ENCODE assay signal across 20 cellular contexts in genomic region chr5:1788828-1789227, GRCh38. TPM values are rescaled to one million over a fixed set of nuclear protein-coding genes. Genes with fewer than 3 reads are reported as not detected.
DNase-seq lines count a peak whose midpoint lies in the region; ATAC-seq, FAIRE-seq and TF ChIP-seq lines count a peak whose summit lies in the region.
"Had no signal": no experiment of that assay in that cellular context is flagged by ENCODE, and none has a peak within 500 bp of the region (broad histone marks: within the 10 kb centered on the region; RNA-seq: fewer than 3 reads in every experiment).

No MANE protein-coding gene starts in this region.

- no peak for TF ChIP-seq CTCF in natural killer cell (IDR thresholded peaks at IDR 0.05)
- no peak for TF ChIP-seq CTCF in RWPE1 (conservative IDR thresholded peaks at IDR 0.05; ENCODE audit: low read depth)
- no peak for TF ChIP-seq CTCF in HepG2 (CRISPR knock-in tag; IDR thresholded peaks at IDR 0.05)
- no peak for TF ChIP-seq CTCF in mucosa of descending colon (IDR thresholded peaks at IDR 0.05)

- no peaks in the 10 kb centered on the region for H3K9me3 ChIP-seq in HepG2 (ENCODE audit: low read length)
- H3K9me3 ChIP-seq in mucosa of descending colon = no peaks in the 10 kb centered on the region
- H3K9me3 ChIP-seq: Caco-2, esophagus squamous epithelium, neutrophil, SJCRH30, thyroid gland had no signal

- intact Hi-C loops in natural killer cell (cut with micrococcal nuclease) = no loop called here
- intact Hi-C loops in HepG2 (cut with micrococcal nuclease; ENCODE audit: unreplicated experiment) = no loop called here
- intact Hi-C loops in mucosa of descending colon (cut with DNase I, micrococcal nuclease) = no loop called here

- 16% methylated on average over 15 of the region's 15 CpGs for WGBS in HepG2 (ENCODE audit: low lambda C conversion rate)

- no peak for FAIRE-seq in HepG2 (lab: Jason Lieb, UNC)

- no peak overlapping the region for H3K27ac Mint-ChIP-seq in natural killer cell treated with Interleukin-12 subunit alpha and Interleukin-12 subunit beta and Interleukin-15 and Interleukin-18, amount 100 ng/mL, for 72 hours
- H3K27ac Mint-ChIP-seq in natural killer cell = no peak overlapping the region

- CTCF ChIA-PET in RWPE1 (lab: Yijun Ruan, JAX) (interaction anchor here (0.5 kb wide), 1 partner anchor 194 kb away, joined by 4 read pairs; no protein-coding TSS in a partner anchor), HepG2 (lab: Yijun Ruan, JAX; ENCODE audit: low intra/inter-chr PET ratio, low total read pairs) (no interaction called here)

- H3K79me2 ChIP-seq in HepG2 (ENCODE audit: insufficient read depth, low read length) = no peaks in the 10 kb centered on the region

- DNase-seq in natural killer cell treated with Interleukin-12 subunit alpha and Interleukin-12 subunit beta and Interleukin-15 and Interleukin-18, amount 100 ng/mL, for 72 hours (ENCODE audit: low spot score) = peak; percentile 41
- no peak for DNase-seq in natural killer cell
- DNase-seq in RWPE1 (ENCODE audit: low spot score) = no peak
- DNase-seq in HepG2 (ENCODE audit: low spot score) = peak; percentile 10
- DNase-seq in mucosa of descending colon = no peak
- no peak for DNase-seq in DMS53 treated with DMSO at 0.1 percent for 48 hours (lab: John Stamatoyannopoulos, UW; ENCODE audit: unreplicated experiment)
- DNase-seq: activated naive CD4-positive, alpha-beta T cell; AML-193; effector memory CD8-positive, alpha-beta T cell; esophagus squamous epithelium; NCI-H1048; NCI-H2081; NCI-H524; thyroid gland had no signal

- H3K36me3 Mint-ChIP-seq in natural killer cell treated with Interleukin-12 subunit alpha and Interleukin-12 subunit beta and Interleukin-15 and Interleukin-18, amount 100 ng/mL, for 72 hours = no peaks in the 10 kb centered on the region
- no peaks in the 10 kb centered on the region for H3K36me3 Mint-ChIP-seq in natural killer cell

- no peaks in the 10 kb centered on the region for H3K36me3 ChIP-seq in HepG2 (replicated peaks in 1 of 2; ENCODE audit: control insufficient read depth in 1 of 2, insufficient read depth in 2 of 2, low read length in 2 of 2)
- H3K36me3 ChIP-seq in mucosa of descending colon (ENCODE audit: low read depth) = no peaks in the 10 kb centered on the region
- H3K36me3 ChIP-seq: esophagus squamous epithelium, neutrophil, SJCRH30, thyroid gland had no signal

- H4K20me1 ChIP-seq in HepG2 (ENCODE audit: insufficient read depth, low read length) = no peaks in the 10 kb centered on the region

- peaks cover 4% of the 10 kb centered on the region for H3K9me3 Mint-ChIP-seq in natural killer cell treated with Interleukin-12 subunit alpha and Interleukin-12 subunit beta and Interleukin-15 and Interleukin-18, amount 100 ng/mL, for 72 hours
- H3K9me3 Mint-ChIP-seq in natural killer cell = no peaks in the 10 kb centered on the region
- H3K9me3 Mint-ChIP-seq: effector memory CD8-positive, alpha-beta T cell; stimulated activated effector memory CD8-positive, alpha-beta T cell treated with anti-CD3 and anti-CD28 coated beads, Interleukin-12 subunit alpha, Interleukin-12 subunit beta, amount 100 ng/mL, for 72 hours had no signal

- H3K9ac ChIP-seq in HepG2 (ENCODE audit: insufficient read depth, low read depth, low read length) = no peak overlapping the region
- H3K9ac ChIP-seq: KMS-11 had no signal

- no peak for TF ChIP-seq POLR2A in HepG2 (IDR thresholded peaks at IDR 0.05; ENCODE audit: insufficient read depth in 1 of 2, low read depth in 2 of 2, low read length in 2 of 2)

- POLR2A ChIA-PET in RWPE1 (lab: Yijun Ruan, JAX; ENCODE audit: low non-redundant PET) (no interaction called here), HepG2 (lab: Yijun Ruan, JAX) (interaction anchor here (1.3 kb wide), 1 partner anchor 12 kb away, joined by 3 read pairs; no protein-coding TSS in a partner anchor)

- no peak overlapping the region for H2AFZ ChIP-seq in HepG2 (ENCODE audit: low read length)

- TF ChIP-seq RAD21 in HepG2 (CRISPR knock-in tag; IDR thresholded peaks at IDR 0.05) = no peak

- no TSS peak for BruUV-seq in HepG2 (replicated peaks; lab: Mats Ljungman, UMichigan)

- H3K27ac ChIP-seq in RWPE1 (peak overlapping the region; percentile 26), HepG2 (ENCODE audit: extremely low read length, insufficient read depth, low read length) (no peak overlapping the region)
- H3K27ac ChIP-seq: esophagus squamous epithelium, KMS-11, neutrophil, thyroid gland had no signal

- peaks cover 18% of the 10 kb centered on the region for H3K4me1 ChIP-seq in HepG2 (ENCODE audit: insufficient read depth, low read length)
- H3K4me1 ChIP-seq in mucosa of descending colon (ENCODE audit: low read depth) = no peaks in the 10 kb centered on the region
- H3K4me1 ChIP-seq: Caco-2, thyroid gland had no signal

- H3K4me1 Mint-ChIP-seq in natural killer cell treated with Interleukin-12 subunit alpha and Interleukin-12 subunit beta and Interleukin-15 and Interleukin-18, amount 100 ng/mL, for 72 hours (ENCODE audit: low read depth in 2 of 2) = peaks cover 21 to 28% of the 10 kb centered on the region in 2 donors
- H3K4me1 Mint-ChIP-seq in natural killer cell = peaks cover 16 to 28% of the 10 kb centered on the region in 2 donors

- peak overlapping the region; percentile 21 for H3K4me2 ChIP-seq in HepG2 (ENCODE audit: low read depth, low read length)
- H3K4me2 ChIP-seq: KMS-11 had no signal

- no peak overlapping the region for H3K4me3 Mint-ChIP-seq in natural killer cell treated with Interleukin-12 subunit alpha and Interleukin-12 subunit beta and Interleukin-15 and Interleukin-18, amount 100 ng/mL, for 72 hours
- no peak overlapping the region for H3K4me3 Mint-ChIP-seq in natural killer cell

- no peak for ATAC-seq in natural killer cell treated with Interleukin-12 subunit alpha and Interleukin-12 subunit beta and Interleukin-15 and Interleukin-18, amount 100 ng/mL, for 72 hours
- ATAC-seq in natural killer cell (no peak), HepG2 (peak; percentile 80), mucosa of descending colon (no peak), HG02623 (IDR thresholded peaks at IDR 0.05; ENCODE audit: unreplicated experiment) (no peak)
- ATAC-seq: effector memory CD8-positive, alpha-beta T cell had no signal

- H3K27me3 Mint-ChIP-seq in natural killer cell treated with Interleukin-12 subunit alpha and Interleukin-12 subunit beta and Interleukin-15 and Interleukin-18, amount 100 ng/mL, for 72 hours = peaks cover 6 to 7% of the 10 kb centered on the region in 2 donors
- H3K27me3 Mint-ChIP-seq in natural killer cell (ENCODE audit: low read depth in 2 of 2) = peaks cover 14 to 15% of the 10 kb centered on the region in 2 donors

- TF ChIP-seq EP300 in HepG2 (IDR thresholded peaks at IDR 0.05; ENCODE audit: low read depth in 2 of 2, low read length in 2 of 2) (no peak), HepG2 (CRISPR knock-in tag; IDR thresholded peaks at IDR 0.05; ENCODE audit: borderline replicate concordance) (no peak)

- in situ Hi-C loops in HepG2 (cut with HindIII; ENCODE audit: extremely low pct_ligation_motif_present, low pct_unique_long_range_greater_than_20kb) = no loop called here

- H3K4me3 ChIP-seq in HepG2 (replicated peaks in 1 of 3; ENCODE audit: insufficient read depth in 1 of 3, low read depth in 2 of 3, low read length in 3 of 3) (no peak overlapping the region), mucosa of descending colon (no peak overlapping the region)
- H3K4me3 ChIP-seq: esophagus squamous epithelium, thyroid gland had no signal

- peaks cover 11 to 68% of the 10 kb centered on the region in 2 experiments; a peak in 4 of 5 replicates for H3K27me3 ChIP-seq in HepG2 (ENCODE audit: control insufficient read depth in 1 of 2, insufficient read depth in 2 of 2, low read length in 2 of 2)
- H3K27me3 ChIP-seq: SJCRH30, thyroid gland had no signal

RNA-seq across cellular contexts. Expression of gene MRPL36, which starts 10.8 kb away (rescaled TPM):
- 10 to 100 TPM; 45.3 to 62.7 TPM for total RNA-seq in natural killer cell treated with Interleukin-12 subunit alpha and Interleukin-12 subunit beta and Interleukin-15 and Interleukin-18, amount 100 ng/mL, for 72 hours
- total RNA-seq in natural killer cell (10 to 100 TPM; 14.1 to 21.2 (median 17.1) TPM), HepG2 (2016; rRNA removed; fragmentation: Illumina TruSeq; extraction: Trizol) (113 and 135 TPM in 2 replicates), mucosa of descending colon (10 to 100 TPM; 26.3 to 41.4 (median 28.6) TPM)
- 108 and 113 TPM in 2 replicates for total RNA-seq in HepG2 (2016; cell fraction: cytosol; rRNA removed; fragmentation: Illumina TruSeq; extraction: Trizol; ENCODE audit: low read depth)
- 108 and 154 TPM in 2 replicates for total RNA-seq in HepG2 (2016; cell fraction: insoluble cytoplasmic fraction; rRNA removed; fragmentation: Illumina TruSeq; extraction: Trizol)
- total RNA-seq in HepG2 (2016; cell fraction: membrane; rRNA removed; fragmentation: Illumina TruSeq; extraction: Trizol) = 76.0 and 81.1 TPM in 2 replicates
- total RNA-seq in HepG2 (2016; cell fraction: nucleus; rRNA removed; fragmentation: Illumina TruSeq; extraction: Trizol) = 37.1 and 47.0 TPM in 2 replicates
- 70.5 and 71.3 TPM in 2 replicates for polyA plus RNA-seq in HepG2 (2011; rRNA removed)
- polyA plus RNA-seq in HepG2 (2011; cell fraction: cytosol; rRNA removed) = 65.9 and 74.3 TPM in 2 replicates
- polyA plus RNA-seq in HepG2 (2011; cell fraction: nucleus; rRNA removed) = 25.2 and 29.0 TPM in 2 replicates
- polyA plus RNA-seq in HepG2 (2012) = 59.1 and 65.6 TPM in 2 replicates
- polyA plus RNA-seq in HepG2 (2016; cell fraction: cytosol; fragmentation: Illumina TruSeq; extraction: Trizol; ENCODE audit: low read depth) = 88.2 and 98.8 TPM in 2 replicates
- polyA plus RNA-seq in HepG2 (2016; cell fraction: insoluble cytoplasmic fraction; fragmentation: Illumina TruSeq; extraction: Trizol; ENCODE audit: low read depth) = 150 and 160 TPM in 2 replicates
- 60.1 and 66.8 TPM in 2 replicates for polyA plus RNA-seq in HepG2 (2016; cell fraction: membrane; fragmentation: Illumina TruSeq; extraction: Trizol; ENCODE audit: low read depth)
- polyA plus RNA-seq in HepG2 (2016; cell fraction: nucleus; fragmentation: Illumina TruSeq; extraction: Trizol; ENCODE audit: insufficient read depth, low read depth) = 65.9 and 77.9 TPM in 2 replicates
- 30.3 and 163 TPM in 2 replicates for polyA minus RNA-seq in HepG2 (2011; rRNA and poly(A)+ RNA removed; ENCODE audit: low replicate concordance)
- 21.5 and 22.2 TPM in 2 replicates for polyA minus RNA-seq in HepG2 (2011; cell fraction: cytosol; rRNA and poly(A)+ RNA removed)
- 21.4 and 25.5 TPM in 2 replicates for polyA minus RNA-seq in HepG2 (2011; cell fraction: nucleus; rRNA and poly(A)+ RNA removed)

RNA-seq across cellular contexts. Expression of gene NDUFS6, which starts 12.4 kb away (rescaled TPM):
- 10 to 100 TPM; 25.3 to 35.5 TPM for total RNA-seq in natural killer cell treated with Interleukin-12 subunit alpha and Interleukin-12 subunit beta and Interleukin-15 and Interleukin-18, amount 100 ng/mL, for 72 hours
- total RNA-seq in natural killer cell (10 to 100 TPM; 19.2 to 25.9 (median 22.5) TPM), HepG2 (2016; rRNA removed; fragmentation: Illumina TruSeq; extraction: Trizol) (50.4 and 63.7 TPM in 2 replicates), mucosa of descending colon (10 to 100 TPM; 38.7 to 43.5 (median 39.3) TPM)
- 15.2 and 15.4 TPM in 2 replicates for total RNA-seq in HepG2 (2016; cell fraction: cytosol; rRNA removed; fragmentation: Illumina TruSeq; extraction: Trizol; ENCODE audit: low read depth)
- 53.0 and 63.5 TPM in 2 replicates for total RNA-seq in HepG2 (2016; cell fraction: insoluble cytoplasmic fraction; rRNA removed; fragmentation: Illumina TruSeq; extraction: Trizol)
- 25.8 and 27.4 TPM in 2 replicates for total RNA-seq in HepG2 (2016; cell fraction: membrane; rRNA removed; fragmentation: Illumina TruSeq; extraction: Trizol)
- total RNA-seq in HepG2 (2016; cell fraction: nucleus; rRNA removed; fragmentation: Illumina TruSeq; extraction: Trizol) = 17.5 and 20.2 TPM in 2 replicates
- polyA plus RNA-seq in HepG2 (2011; rRNA removed) = 22.2 and 23.7 TPM in 2 replicates
- polyA plus RNA-seq in HepG2 (2011; cell fraction: cytosol; rRNA removed) = 72.6 and 97.8 TPM in 2 replicates
- polyA plus RNA-seq in HepG2 (2011; cell fraction: nucleus; rRNA removed) = 21.7 and 33.4 TPM in 2 replicates
- 46.4 and 50.3 TPM in 2 replicates for polyA plus RNA-seq in HepG2 (2012)
- polyA plus RNA-seq in HepG2 (2016; cell fraction: cytosol; fragmentation: Illumina TruSeq; extraction: Trizol; ENCODE audit: low read depth) = 27.6 and 35.6 TPM in 2 replicates
- polyA plus RNA-seq in HepG2 (2016; cell fraction: insoluble cytoplasmic fraction; fragmentation: Illumina TruSeq; extraction: Trizol; ENCODE audit: low read depth) = 110 and 131 TPM in 2 replicates
- 36.7 and 40.8 TPM in 2 replicates for polyA plus RNA-seq in HepG2 (2016; cell fraction: membrane; fragmentation: Illumina TruSeq; extraction: Trizol; ENCODE audit: low read depth)
- polyA plus RNA-seq in HepG2 (2016; cell fraction: nucleus; fragmentation: Illumina TruSeq; extraction: Trizol; ENCODE audit: insufficient read depth, low read depth) = 54.4 and 56.6 TPM in 2 replicates
- polyA minus RNA-seq in HepG2 (2011; rRNA and poly(A)+ RNA removed; ENCODE audit: low replicate concordance) = 9.7 and 41.7 TPM in 2 replicates
- polyA minus RNA-seq in HepG2 (2011; cell fraction: cytosol; rRNA and poly(A)+ RNA removed) = 11.4 and 22.6 TPM in 2 replicates
- 8.5 and 11.5 TPM in 2 replicates for polyA minus RNA-seq in HepG2 (2011; cell fraction: nucleus; rRNA and poly(A)+ RNA removed)

Comparison
In these comparisons a context has a peak if more than half of its experiments do, and no peak if none do; other contexts are left out.
1. DNase-seq: peak in natural killer cell treated with Interleukin-12 subunit alpha and Interleukin-12 subunit beta and Interleukin-15 and Interleukin-18, amount 100 ng/mL, for 72 hours (single experiment) and HepG2 (single experiment); none in natural killer cell (single experiment), RWPE1 (single experiment), mucosa of descending colon (0 of 3) and DMS53 treated with DMSO at 0.1 percent for 48 hours (single experiment).